17 cellular contexts compared by ENCODE assay signal in the genomic region with DNA sequence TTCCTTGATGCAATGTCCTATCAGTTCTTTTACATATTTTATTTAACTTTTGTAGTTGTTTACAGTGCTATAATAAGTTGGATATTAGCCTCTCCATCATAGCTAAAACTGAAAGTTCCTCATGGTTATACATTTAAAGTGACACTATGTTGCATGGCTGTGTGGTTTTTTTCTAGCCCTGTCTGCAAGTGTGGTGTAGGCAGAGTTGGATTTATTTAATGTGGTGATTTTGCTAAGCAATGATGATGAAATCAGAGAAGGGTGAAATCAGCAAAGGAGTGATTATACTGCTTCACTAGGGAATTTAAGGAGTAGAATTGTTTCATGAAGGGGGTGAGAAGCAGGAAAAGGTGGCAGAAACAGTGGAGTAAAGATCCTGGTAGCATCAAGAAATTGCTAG. TPM values are rescaled to one million over a fixed set of nuclear protein-coding genes. Genes with fewer than 3 reads are reported as not detected.
A peak's percentile ranks its signal among the peaks of the same experiment; 100 is the strongest.
DNase-seq lines count a peak whose midpoint lies in the region; ATAC-seq and TF ChIP-seq lines count a peak whose summit lies in the region.
"Had no signal": no experiment of that assay in that cellular context is flagged by ENCODE, and none has a peak within 500 bp of the region (broad histone marks: within the 10 kb centered on the region; RNA-seq: fewer than 3 reads in every experiment).

No MANE protein-coding gene starts in this region.

- DNase-seq in activated T-cell treated with anti-CD3 and anti-CD28 coated beads, Interleukin-2, amount 50 U/mL, for 72 hours, result no peak
- no peak for DNase-seq in activated T-cell treated with anti-CD3 and anti-CD28 coated beads, Interleukin-2, amount 50 U/mL, for 24 hours
- no peak for DNase-seq in activated T-helper 2 cell treated with anti-CD3 and anti-CD28 coated beads, Interferon-gamma antibody, Interleukin-2, Interleukin-4, amounts not matched to agents 10 μg/mL and 5 μg/mL and 100 μg/mL, durations not matched to agents 14 hours and 24 hours and 36 hours (ENCODE audit: low spot score)
- DNase-seq in fibroblast of pulmonary artery (ENCODE audit: low read depth), result peak; percentile 36
- DNase-seq in stimulated activated effector memory CD8-positive, alpha-beta T cell treated with anti-CD3 and anti-CD28 coated beads, Interleukin-12 subunit alpha, Interleukin-12 subunit beta, amount 100 ng/mL, for 72 hours (ENCODE audit: low spot score in 2 of 2), result no peak
- no peak for DNase-seq in head of caudate nucleus
- DNase-seq in activated CD8-positive, alpha-beta memory T cell treated with anti-CD3 and anti-CD28 coated beads, Interleukin-2, amount 50 U/mL, for 48 hours, result no peak
- DNase-seq: CD8-positive, alpha-beta memory T cell; DMS79 treated with DMSO at 0.1 percent for 48 hours; KBM-7; NCI-H1436; NCI-H2029; NCI-H2171; NCI-H446 treated with DMSO at 0.1 percent for 48 hours; NK-92 treated with Interleukin-12 subunit alpha and Interleukin-12 subunit beta, amount 100 ng/mL, for 24 hours had no signal

- TF ChIP-seq CTCF in fibroblast of pulmonary artery (IDR thresholded peaks at IDR 0.05; ENCODE audit: low read length, missing control alignments), result no peak

- no peak overlapping the region for H3K4me3 ChIP-seq in fibroblast of pulmonary artery (replicated peaks; ENCODE audit: low read depth, low read length)
- H3K4me3 ChIP-seq: BLaER1 had no signal

- peaks cover 10% of the 10 kb centered on the region for H3K4me1 Mint-ChIP-seq in activated T-cell treated with anti-CD3 and anti-CD28 coated beads, Interleukin-2, amount 50 U/mL, for 72 hours (ENCODE audit: low read depth)
- peaks cover 4% of the 10 kb centered on the region for H3K4me1 Mint-ChIP-seq in activated T-cell treated with anti-CD3 and anti-CD28 coated beads, Interleukin-2, amount 50 U/mL, for 24 hours (ENCODE audit: low read depth)
- H3K4me1 Mint-ChIP-seq in activated T-helper 2 cell treated with anti-CD3 and anti-CD28 coated beads, Interferon-gamma antibody, Interleukin-2, Interleukin-4, amounts not matched to agents 10 μg/mL and 5 μg/mL and 100 μg/mL, durations not matched to agents 14 hours and 24 hours and 36 hours (ENCODE audit: low read depth), result peaks cover 8% of the 10 kb centered on the region
- H3K4me1 Mint-ChIP-seq in stimulated activated effector memory CD8-positive, alpha-beta T cell treated with anti-CD3 and anti-CD28 coated beads, Interleukin-12 subunit alpha, Interleukin-12 subunit beta, amount 100 ng/mL, for 72 hours, result peaks cover 10% of the 10 kb centered on the region
- H3K4me1 Mint-ChIP-seq: CD8-positive, alpha-beta memory T cell had no signal

- peak in 1 of 2 donors; percentile 41 for ATAC-seq in activated T-cell treated with anti-CD3 and anti-CD28 coated beads, Interleukin-2, amount 50 U/mL, for 72 hours (replicated peaks in 1 of 2)
- no peak for ATAC-seq in stimulated activated effector memory CD8-positive, alpha-beta T cell treated with anti-CD3 and anti-CD28 coated beads, Interleukin-12 subunit alpha, Interleukin-12 subunit beta, amount 100 ng/mL, for 72 hours
- no peak for ATAC-seq in GM18502 (IDR thresholded peaks at IDR 0.05; ENCODE audit: poor library complexity, unreplicated experiment)

- peaks cover 7% of the 10 kb centered on the region in 2 donors for H3K36me3 Mint-ChIP-seq in activated T-cell treated with anti-CD3 and anti-CD28 coated beads, Interleukin-2, amount 50 U/mL, for 72 hours (ENCODE audit: insufficient read depth in 2 of 2)
- peaks cover 70% of the 10 kb centered on the region for H3K36me3 Mint-ChIP-seq in activated T-cell treated with anti-CD3 and anti-CD28 coated beads, Interleukin-2, amount 50 U/mL, for 24 hours (ENCODE audit: low read depth)
- H3K36me3 Mint-ChIP-seq in activated T-helper 2 cell treated with anti-CD3 and anti-CD28 coated beads, Interferon-gamma antibody, Interleukin-2, Interleukin-4, amounts not matched to agents 10 μg/mL and 5 μg/mL and 100 μg/mL, durations not matched to agents 14 hours and 24 hours and 36 hours (ENCODE audit: low read depth), result peaks cover 49% of the 10 kb centered on the region
- peaks cover 100% of the 10 kb centered on the region for H3K36me3 Mint-ChIP-seq in stimulated activated effector memory CD8-positive, alpha-beta T cell treated with anti-CD3 and anti-CD28 coated beads, Interleukin-12 subunit alpha, Interleukin-12 subunit beta, amount 100 ng/mL, for 72 hours

- peak overlapping the region; percentile 26 for H3K27ac Mint-ChIP-seq in activated T-cell treated with anti-CD3 and anti-CD28 coated beads, Interleukin-2, amount 50 U/mL, for 72 hours
- no peak overlapping the region for H3K27ac Mint-ChIP-seq in activated T-cell treated with anti-CD3 and anti-CD28 coated beads, Interleukin-2, amount 50 U/mL, for 24 hours
- peak overlapping the region; percentile 62 for H3K27ac Mint-ChIP-seq in activated T-helper 2 cell treated with anti-CD3 and anti-CD28 coated beads, Interferon-gamma antibody, Interleukin-2, Interleukin-4, amounts not matched to agents 10 μg/mL and 5 μg/mL and 100 μg/mL, durations not matched to agents 14 hours and 24 hours and 36 hours
- H3K27ac Mint-ChIP-seq in stimulated activated effector memory CD8-positive, alpha-beta T cell treated with anti-CD3 and anti-CD28 coated beads, Interleukin-12 subunit alpha, Interleukin-12 subunit beta, amount 100 ng/mL, for 72 hours, result peak overlapping the region; percentile 20

- intact Hi-C loops in activated T-helper 2 cell treated with anti-CD3 and anti-CD28 coated beads, Interferon-gamma antibody, Interleukin-2, Interleukin-4, amounts not matched to agents 10 μg/mL and 5 μg/mL and 100 μg/mL, durations not matched to agents 14 hours and 24 hours and 36 hours (cut with micrococcal nuclease), result no loop called here
- intact Hi-C loops in head of caudate nucleus (cut with DNase I), result no loop called here

- H3K4me3 Mint-ChIP-seq in activated T-cell treated with anti-CD3 and anti-CD28 coated beads, Interleukin-2, amount 50 U/mL, for 72 hours, result no peak overlapping the region
- H3K4me3 Mint-ChIP-seq in activated T-cell treated with anti-CD3 and anti-CD28 coated beads, Interleukin-2, amount 50 U/mL, for 24 hours, result no peak overlapping the region
- H3K4me3 Mint-ChIP-seq in activated T-helper 2 cell treated with anti-CD3 and anti-CD28 coated beads, Interferon-gamma antibody, Interleukin-2, Interleukin-4, amounts not matched to agents 10 μg/mL and 5 μg/mL and 100 μg/mL, durations not matched to agents 14 hours and 24 hours and 36 hours (ENCODE audit: low read depth), result no peak overlapping the region
- H3K4me3 Mint-ChIP-seq in stimulated activated effector memory CD8-positive, alpha-beta T cell treated with anti-CD3 and anti-CD28 coated beads, Interleukin-12 subunit alpha, Interleukin-12 subunit beta, amount 100 ng/mL, for 72 hours, result no peak overlapping the region
- H3K4me3 Mint-ChIP-seq: CD8-positive, alpha-beta memory T cell had no signal

- no peaks in the 10 kb centered on the region for H3K9me3 Mint-ChIP-seq in activated T-cell treated with anti-CD3 and anti-CD28 coated beads, Interleukin-2, amount 50 U/mL, for 72 hours
- H3K9me3 Mint-ChIP-seq in activated T-cell treated with anti-CD3 and anti-CD28 coated beads, Interleukin-2, amount 50 U/mL, for 24 hours, result no peaks in the 10 kb centered on the region
- H3K9me3 Mint-ChIP-seq in activated T-helper 2 cell treated with anti-CD3 and anti-CD28 coated beads, Interferon-gamma antibody, Interleukin-2, Interleukin-4, amounts not matched to agents 10 μg/mL and 5 μg/mL and 100 μg/mL, durations not matched to agents 14 hours and 24 hours and 36 hours, result no peaks in the 10 kb centered on the region
- no peaks in the 10 kb centered on the region for H3K9me3 Mint-ChIP-seq in stimulated activated effector memory CD8-positive, alpha-beta T cell treated with anti-CD3 and anti-CD28 coated beads, Interleukin-12 subunit alpha, Interleukin-12 subunit beta, amount 100 ng/mL, for 72 hours
- H3K9me3 Mint-ChIP-seq: CD8-positive, alpha-beta memory T cell had no signal

- no peaks in the 10 kb centered on the region for H3K27me3 Mint-ChIP-seq in activated T-cell treated with anti-CD3 and anti-CD28 coated beads, Interleukin-2, amount 50 U/mL, for 72 hours (ENCODE audit: low read depth)
- no peaks in the 10 kb centered on the region for H3K27me3 Mint-ChIP-seq in activated T-cell treated with anti-CD3 and anti-CD28 coated beads, Interleukin-2, amount 50 U/mL, for 24 hours
- no peaks in the 10 kb centered on the region for H3K27me3 Mint-ChIP-seq in activated T-helper 2 cell treated with anti-CD3 and anti-CD28 coated beads, Interferon-gamma antibody, Interleukin-2, Interleukin-4, amounts not matched to agents 10 μg/mL and 5 μg/mL and 100 μg/mL, durations not matched to agents 14 hours and 24 hours and 36 hours (ENCODE audit: low read depth)
- H3K27me3 Mint-ChIP-seq: CD8-positive, alpha-beta memory T cell had no signal

RNA-seq across cellular contexts. Expression of a gene that starts 18.3 kb away (rescaled TPM):
- 10 to 100 TPM; 62.0 to 65.1 TPM for total RNA-seq in activated T-cell treated with anti-CD3 and anti-CD28 coated beads, Interleukin-2, amount 50 U/mL, for 72 hours
- 93.6 and 102 TPM in 2 replicates for total RNA-seq in activated T-helper 2 cell treated with anti-CD3 and anti-CD28 coated beads, Interferon-gamma antibody, Interleukin-2, Interleukin-4, amounts not matched to agents 10 μg/mL and 5 μg/mL and 100 μg/mL, durations not matched to agents 14 hours and 24 hours and 36 hours
